10 cellular contexts compared by ENCODE assay signal in the genomic region with DNA sequence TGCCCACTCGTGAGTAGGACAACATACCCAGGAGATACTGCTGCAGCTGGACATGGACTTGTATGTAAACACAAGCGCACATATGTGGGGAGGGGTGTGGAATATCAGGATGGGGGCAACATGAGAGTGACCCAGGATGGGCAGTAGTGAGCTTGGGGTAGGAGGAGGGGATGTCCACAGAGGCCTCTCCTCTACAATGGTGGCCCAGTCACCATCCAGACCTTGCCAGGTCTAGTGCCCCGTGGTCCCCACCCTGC. TPM values are rescaled to one million over a fixed set of nuclear protein-coding genes. Genes with fewer than 3 reads are reported as not detected.
A peak's percentile ranks its signal among the peaks of the same experiment; 100 is the strongest.
DNase-seq lines count a peak whose midpoint lies in the region; ATAC-seq and TF ChIP-seq lines count a peak whose summit lies in the region.
"Had no signal": no experiment of that assay in that cellular context is flagged by ENCODE, and none has a peak within 500 bp of the region (broad histone marks: within the 10 kb centered on the region; RNA-seq: fewer than 3 reads in every experiment).

No MANE protein-coding gene starts in this region.

- peak overlapping the region in 1 of 3 donors; percentile 83 for H3K27ac Mint-ChIP-seq in CD4-positive, CD25-positive, alpha-beta regulatory T cell

- peaks cover 66% of the 10 kb centered on the region for H3K79me2 ChIP-seq in osteoblast (ENCODE audit: insufficient read depth, low read length)

- no peak for DNase-seq in CD4-positive, CD25-positive, alpha-beta regulatory T cell
- DNase-seq in SJCRH30 (no peak), epithelial cell of proximal tubule (ENCODE audit: low read depth) (no peak), osteoblast (ENCODE audit: insufficient read length, low spot score, missing footprints) (no peak), GF-D8 (lab: John Stamatoyannopoulos, UW) (no peak), NCI-H1417 (lab: John Stamatoyannopoulos, UW) (no peak)

- H3K36me3 Mint-ChIP-seq in CD4-positive, CD25-positive, alpha-beta regulatory T cell = peaks cover 9% of the 10 kb centered on the region

- peak overlapping the region; percentile 95 for H3K4me2 ChIP-seq in osteoblast (ENCODE audit: insufficient read depth, low read length)

- H3K4me3 ChIP-seq in CD4-positive, CD25-positive, alpha-beta regulatory T cell (ENCODE audit: low read depth, low read length) = no peak overlapping the region
- H3K4me3 ChIP-seq in SJCRH30 (peak overlapping the region; percentile 88), epithelial cell of proximal tubule (ENCODE audit: low read depth, low read length) (peak overlapping the region; percentile 81), osteoblast (ENCODE audit: insufficient read depth, low read length) (peak overlapping the region; percentile 90)

- H3K27ac ChIP-seq in CD4-positive, CD25-positive, alpha-beta regulatory T cell (ENCODE audit: insufficient read depth, low read length, poor library complexity, severe bottlenecking) = no peak overlapping the region
- no peak overlapping the region for H3K27ac ChIP-seq in SJCRH30
- H3K27ac ChIP-seq in osteoblast (ENCODE audit: low read depth, low read length) = peak overlapping the region; percentile 86

- no peak for ATAC-seq in CD4-positive, CD25-positive, alpha-beta regulatory T cell (ENCODE audit: low read depth in 2 of 2)
- no peak for ATAC-seq in HG02610 (IDR thresholded peaks at IDR 0.05; ENCODE audit: unreplicated experiment)
- ATAC-seq in HG03432 (IDR thresholded peaks at IDR 0.05; ENCODE audit: unreplicated experiment) = no peak

- no peak overlapping the region for H2AFZ ChIP-seq in osteoblast (ENCODE audit: low read length)

- H3K27me3 ChIP-seq in CD4-positive, CD25-positive, alpha-beta regulatory T cell (ENCODE audit: control insufficient read depth, insufficient read depth, low read length) = no peaks in the 10 kb centered on the region
- no peaks in the 10 kb centered on the region for H3K27me3 ChIP-seq in SJCRH30
- H3K27me3 ChIP-seq in osteoblast (ENCODE audit: insufficient read depth, low read length) = no peaks in the 10 kb centered on the region

- H3K27me3 Mint-ChIP-seq in CD4-positive, CD25-positive, alpha-beta regulatory T cell = peaks cover 16% of the 10 kb centered on the region

- H3K4me3 Mint-ChIP-seq in CD4-positive, CD25-positive, alpha-beta regulatory T cell = peak overlapping the region; percentile 48 to 92 (median 64)

- TF ChIP-seq CTCF in epithelial cell of proximal tubule (conservative IDR thresholded peaks at IDR 0.05; ENCODE audit: low read depth, low read length) = no peak
- TF ChIP-seq CTCF in osteoblast (IDR thresholded peaks at IDR 0.05; ENCODE audit: extremely low read depth, low read depth, low read length) = no peak

- peaks cover 6% of the 10 kb centered on the region for H3K36me3 ChIP-seq in CD4-positive, CD25-positive, alpha-beta regulatory T cell (ENCODE audit: control insufficient read depth, insufficient read depth, low read length)
- no peaks in the 10 kb centered on the region; the same call in 1 of the 2 replicates for H3K36me3 ChIP-seq in SJCRH30
- H3K36me3 ChIP-seq in osteoblast (ENCODE audit: insufficient read depth, low read length) = peaks cover 17% of the 10 kb centered on the region

- H4K20me1 ChIP-seq in osteoblast (ENCODE audit: insufficient read depth, low read length) = peaks cover 63% of the 10 kb centered on the region

- H3K9me3 Mint-ChIP-seq in CD4-positive, CD25-positive, alpha-beta regulatory T cell = no peaks in the 10 kb centered on the region

- H3K4me1 ChIP-seq in CD4-positive, CD25-positive, alpha-beta regulatory T cell (ENCODE audit: control insufficient read depth, insufficient read depth, low read length, poor library complexity, severe bottlenecking) = peaks cover 18% of the 10 kb centered on the region
- H3K4me1 ChIP-seq in SJCRH30 (peaks cover 7% of the 10 kb centered on the region), osteoblast (ENCODE audit: insufficient read depth, low read length) (peaks cover 58% of the 10 kb centered on the region)

- peaks cover 0 to 11% (median 7%) of the 10 kb centered on the region in 4 donors for H3K4me1 Mint-ChIP-seq in CD4-positive, CD25-positive, alpha-beta regulatory T cell

- no peaks in the 10 kb centered on the region for H3K9me3 ChIP-seq in CD4-positive, CD25-positive, alpha-beta regulatory T cell (ENCODE audit: control insufficient read depth in 2 of 2, low read length in 2 of 2)
- H3K9me3 ChIP-seq in SJCRH30 (replicated peaks) (no peaks in the 10 kb centered on the region), osteoblast (ENCODE audit: low read depth, low read length) (no peaks in the 10 kb centered on the region)

RNA-seq across cellular contexts. Expression of a gene that starts 0.3 kb away (rescaled TPM):
- 0.49 TPM for total RNA-seq in CD4-positive, CD25-positive, alpha-beta regulatory T cell
- polyA plus RNA-seq in CD4-positive, CD25-positive, alpha-beta regulatory T cell = not detected
- 3.5 and 4.0 TPM in 2 replicates for total RNA-seq in SJCRH30 (2014; rRNA removed; shearing (Covaris generic))
- total RNA-seq in epithelial cell of proximal tubule (5.6 and 6.2 TPM in 2 replicates), osteoblast (39.2 and 41.3 TPM in 2 replicates)

RNA-seq across cellular contexts. Expression of a gene that starts 32.1 kb away (rescaled TPM):
- not detected for total RNA-seq in CD4-positive, CD25-positive, alpha-beta regulatory T cell
- not detected for polyA plus RNA-seq in CD4-positive, CD25-positive, alpha-beta regulatory T cell
- 0.59 and 0.71 TPM in 2 replicates for total RNA-seq in SJCRH30 (2014; rRNA removed; shearing (Covaris generic))
- total RNA-seq in epithelial cell of proximal tubule = not detected in 2 replicates
- total RNA-seq in osteoblast = not detected in 2 replicates
- total RNA-seq: NCI-H460 had no signal

RNA-seq across cellular contexts. Expression of a gene that starts 49.4 kb away (rescaled TPM):
- not detected for total RNA-seq in CD4-positive, CD25-positive, alpha-beta regulatory T cell
- polyA plus RNA-seq in CD4-positive, CD25-positive, alpha-beta regulatory T cell = not detected
- not detected in 2 replicates for total RNA-seq in SJCRH30 (2014; rRNA removed; shearing (Covaris generic))
- total RNA-seq in epithelial cell of proximal tubule (not detected in 2 replicates), osteoblast (not detected in 2 replicates)
- total RNA-seq: frontal cortex, NCI-H460 had no signal

RNA-seq across cellular contexts. Expression of a gene that starts 52.7 kb away (rescaled TPM):
- 291 TPM for total RNA-seq in CD4-positive, CD25-positive, alpha-beta regulatory T cell
- 10 to 100 TPM in 3 of 4 donors, 1 to 10 TPM in 1; 9.7 to 17.1 (median 10.9) TPM for polyA plus RNA-seq in CD4-positive, CD25-positive, alpha-beta regulatory T cell
- 25.9 and 40.6 TPM in 2 replicates for total RNA-seq in SJCRH30 (2014; rRNA removed; shearing (Covaris generic))
- 18.2 and 24.3 TPM in 2 replicates for total RNA-seq in epithelial cell of proximal tubule
- 80.3 and 98.4 TPM in 2 replicates for total RNA-seq in osteoblast
